In genomic region chr1:25676488-25676887, GRCh38 we compare ENCODE assay signal across 10 cellular contexts. TPM values are rescaled to one million over a fixed set of nuclear protein-coding genes. Genes with fewer than 3 reads are reported as not detected.
DNase-seq lines count a peak whose midpoint lies in the region; ATAC-seq and TF ChIP-seq lines count a peak whose summit lies in the region.
"Had no signal": no experiment of that assay in that cellular context is flagged by ENCODE, and none has a peak within 500 bp of the region (broad histone marks: within the 10 kb centered on the region; RNA-seq: fewer than 3 reads in every experiment).

No MANE protein-coding gene starts in this region.

- H3K36me3 Mint-ChIP-seq in central memory CD8-positive, alpha-beta T cell (ENCODE audit: insufficient read depth), result peaks cover 2% of the 10 kb centered on the region
- H3K36me3 Mint-ChIP-seq: IgD-negative memory B cell had no signal

- TF ChIP-seq EP300 in stomach (IDR thresholded peaks at IDR 0.05), result no peak

- no peak overlapping the region for H3K27ac ChIP-seq in stomach

- H3K9me3 ChIP-seq in stomach, result no peaks in the 10 kb centered on the region

- no peak for TF ChIP-seq POLR2A in stomach (IDR thresholded peaks at IDR 0.05)

- no peak for ATAC-seq in central memory CD8-positive, alpha-beta T cell (replicated peaks; ENCODE audit: extremely low read depth, poor library complexity, severe bottlenecking)
- no peak for ATAC-seq in GM21526 (IDR thresholded peaks at IDR 0.05; ENCODE audit: low FRiP score, unreplicated experiment)

- peaks cover 0 to 19% (median 11%) of the 10 kb centered on the region in 4 donors for H3K4me1 ChIP-seq in stomach

- DNase-seq in activated naive CD4-positive, alpha-beta T cell treated with Interleukin-2 at 50 U/mL for 16 hours, result peak; percentile 10
- no peak for DNase-seq in activated naive CD4-positive, alpha-beta T cell treated with anti-CD3 and anti-CD28 coated beads, Interleukin-2, amount 50 U/mL, for 16 hours
- peak; percentile 14 for DNase-seq in NCI-H187 treated with DMSO at 0.1 percent for 48 hours (lab: John Stamatoyannopoulos, UW)
- DNase-seq in central memory CD8-positive, alpha-beta T cell (ENCODE audit: low spot score in 2 of 2), result no peak
- peak; percentile 40 for DNase-seq in stomach
- no peak for DNase-seq in foreskin fibroblast
- DNase-seq in iPS-NIHi11 (ENCODE audit: low spot score), result no peak

- peak overlapping the region; percentile 73 for H3K4me3 Mint-ChIP-seq in central memory CD8-positive, alpha-beta T cell
- H3K4me3 Mint-ChIP-seq: neural crest cell had no signal

- TF ChIP-seq CTCF in stomach (IDR thresholded peaks at IDR 0.05) (no peak), foreskin fibroblast (IDR thresholded peaks at IDR 0.05; ENCODE audit: low read depth, low read length) (no peak)

- H3K36me3 ChIP-seq in stomach, result no peaks in the 10 kb centered on the region

- H3K4me3 ChIP-seq in stomach, result no peak overlapping the region
- no peak overlapping the region for H3K4me3 ChIP-seq in foreskin fibroblast (ENCODE audit: low read depth in 1 of 2, low read length in 2 of 2)

- no peaks in the 10 kb centered on the region for H3K9me3 Mint-ChIP-seq in central memory CD8-positive, alpha-beta T cell

- no peaks in the 10 kb centered on the region for H3K27me3 ChIP-seq in stomach

- no peaks in the 10 kb centered on the region for H3K27me3 Mint-ChIP-seq in central memory CD8-positive, alpha-beta T cell

- intact Hi-C loops in stomach (cut with DNase I; ENCODE audit: low total_unique reads), result no loop called here

- peak overlapping the region; percentile 87 for H3K27ac Mint-ChIP-seq in central memory CD8-positive, alpha-beta T cell (ENCODE audit: low read depth)
- H3K27ac Mint-ChIP-seq: IgD-negative memory B cell had no signal

- H3K4me1 Mint-ChIP-seq in central memory CD8-positive, alpha-beta T cell, result peaks cover 65% of the 10 kb centered on the region

- WGBS in stomach, 5 donors, result 7 to 15% (median 14%) methylated on average over 3 of the region's 3 CpGs

RNA-seq across cellular contexts. Expression of gene MAN1C1, which starts 59.9 kb away (rescaled TPM):
- 10 to 100 TPM in 1 of 5 donors, 1 to 10 TPM in 4; 4.6 to 33.9 (median 6.4) TPM for total RNA-seq in stomach
- polyA plus RNA-seq in stomach, result 10 to 100 TPM in 1 of 3 donors, 1 to 10 TPM in 2; 4.3 to 10.0 (median 4.5) TPM

Comparison
In these comparisons a context has a peak if more than half of its experiments do, and no peak if none do; other contexts are left out.
1. DNase-seq: peak in activated naive CD4-positive, alpha-beta T cell treated with Interleukin-2 at 50 U/mL for 16 hours (single experiment), NCI-H187 treated with DMSO at 0.1 percent for 48 hours (single experiment) and stomach (single experiment); none in activated naive CD4-positive, alpha-beta T cell treated with anti-CD3 and anti-CD28 coated beads, Interleukin-2, amount 50 U/mL, for 16 hours (single experiment), central memory CD8-positive, alpha-beta T cell (0 of 2), foreskin fibroblast (0 of 2) and iPS-NIHi11 (single experiment).